ENCODE assay signal across 25 cellular contexts in genomic region chr18:46829947-46830346, GRCh38.
"Had no signal": no experiment of that assay in that cellular context is flagged by ENCODE, and none has a peak within 500 bp of the region (broad histone marks: within the 10 kb centered on the region; RNA-seq: fewer than 3 reads in every experiment).

No MANE protein-coding gene starts in this region.

- DNase-seq: cortex of kidney; dorsolateral prefrontal cortex; effector CD8-positive, alpha-beta T cell; esophagus squamous epithelium; foreskin fibroblast; glutamatergic neuron; immature natural killer cell; left lung; mesenchymal stem cell; naive B cell; nephron progenitor cell; posterior cingulate gyrus; sigmoid colon; stimulated activated CD4-positive, alpha-beta T cell treated with anti-CD3 and anti-CD28 coated beads, Interleukin-2, amount 100 ng/mL, for 24 hours; stimulated activated CD4-positive, alpha-beta T cell treated with anti-CD3 and anti-CD28 coated beads, Interleukin-4, amount 100 ng/mL, for 4 hours; stimulated activated naive B cell treated with anti-CD40 and anti-IgM and Interleukin-4, amounts not matched to agents 10 μg/mL and 1 μg/mL and 100 μg/mL, for 72 hours; stimulated activated naive CD8-positive, alpha-beta T cell treated with anti-CD3 and anti-CD28 coated beads, Interleukin-15, amount 100 ng/mL, for 72 hours; testis; upper lobe of right lung had no signal

- H3K27ac ChIP-seq: dorsolateral prefrontal cortex, esophagus squamous epithelium, gastroesophageal sphincter, left lung, right atrium auricular region, sigmoid colon, skin epidermis, testis, tibial nerve, upper lobe of right lung, vagina had no signal

- H3K4me3 ChIP-seq: dorsolateral prefrontal cortex, esophagus squamous epithelium, gastroesophageal sphincter, left lung, lung, right atrium auricular region, sigmoid colon, skin epidermis, testis, tibial nerve, upper lobe of right lung, vagina had no signal

- H3K4me1 ChIP-seq: esophagus squamous epithelium, gastroesophageal sphincter, left lung, right atrium auricular region, sigmoid colon, testis, tibial nerve, upper lobe of right lung, vagina had no signal

- H3K9me3 ChIP-seq: esophagus squamous epithelium, gastroesophageal sphincter, left lung, right atrium auricular region, sigmoid colon, testis, tibial nerve, upper lobe of right lung, vagina had no signal

- H3K4me1 Mint-ChIP-seq: immature natural killer cell; naive B cell; stimulated activated naive B cell treated with anti-CD40 and anti-IgM and Interleukin-4, amounts not matched to agents 10 μg/mL and 1 μg/mL and 100 μg/mL, for 72 hours; stimulated activated naive CD8-positive, alpha-beta T cell treated with anti-CD3 and anti-CD28 coated beads, Interleukin-15, amount 100 ng/mL, for 72 hours had no signal

- H3K9me3 Mint-ChIP-seq: immature natural killer cell; naive B cell; nephron progenitor cell; stimulated activated naive B cell treated with anti-CD40 and anti-IgM and Interleukin-4, amounts not matched to agents 10 μg/mL and 1 μg/mL and 100 μg/mL, for 72 hours; stimulated activated naive CD8-positive, alpha-beta T cell treated with anti-CD3 and anti-CD28 coated beads, Interleukin-15, amount 100 ng/mL, for 72 hours had no signal

- ATAC-seq: gastroesophageal sphincter; left lung; stimulated activated naive B cell treated with anti-CD40 and anti-IgM and Interleukin-4, amounts not matched to agents 10 μg/mL and 1 μg/mL and 100 μg/mL, for 72 hours; stimulated activated naive CD8-positive, alpha-beta T cell treated with anti-CD3 and anti-CD28 coated beads, Interleukin-15, amount 100 ng/mL, for 72 hours; upper lobe of right lung had no signal

- H3K27me3 ChIP-seq: dorsolateral prefrontal cortex, esophagus squamous epithelium, gastroesophageal sphincter, left lung, right atrium auricular region, sigmoid colon, testis, tibial nerve, upper lobe of right lung, vagina had no signal

- H3K27ac Mint-ChIP-seq: immature natural killer cell; naive B cell; nephron progenitor cell; stimulated activated naive B cell treated with anti-CD40 and anti-IgM and Interleukin-4, amounts not matched to agents 10 μg/mL and 1 μg/mL and 100 μg/mL, for 72 hours had no signal

- H3K4me3 Mint-ChIP-seq: immature natural killer cell; naive B cell; nephron progenitor cell; stimulated activated naive B cell treated with anti-CD40 and anti-IgM and Interleukin-4, amounts not matched to agents 10 μg/mL and 1 μg/mL and 100 μg/mL, for 72 hours; stimulated activated naive CD8-positive, alpha-beta T cell treated with anti-CD3 and anti-CD28 coated beads, Interleukin-15, amount 100 ng/mL, for 72 hours had no signal

- H3K27me3 Mint-ChIP-seq: naive B cell; stimulated activated naive B cell treated with anti-CD40 and anti-IgM and Interleukin-4, amounts not matched to agents 10 μg/mL and 1 μg/mL and 100 μg/mL, for 72 hours; stimulated activated naive CD8-positive, alpha-beta T cell treated with anti-CD3 and anti-CD28 coated beads, Interleukin-15, amount 100 ng/mL, for 72 hours had no signal
